Comparison of ENCODE assay signal across 15 cellular contexts in the genomic region with DNA sequence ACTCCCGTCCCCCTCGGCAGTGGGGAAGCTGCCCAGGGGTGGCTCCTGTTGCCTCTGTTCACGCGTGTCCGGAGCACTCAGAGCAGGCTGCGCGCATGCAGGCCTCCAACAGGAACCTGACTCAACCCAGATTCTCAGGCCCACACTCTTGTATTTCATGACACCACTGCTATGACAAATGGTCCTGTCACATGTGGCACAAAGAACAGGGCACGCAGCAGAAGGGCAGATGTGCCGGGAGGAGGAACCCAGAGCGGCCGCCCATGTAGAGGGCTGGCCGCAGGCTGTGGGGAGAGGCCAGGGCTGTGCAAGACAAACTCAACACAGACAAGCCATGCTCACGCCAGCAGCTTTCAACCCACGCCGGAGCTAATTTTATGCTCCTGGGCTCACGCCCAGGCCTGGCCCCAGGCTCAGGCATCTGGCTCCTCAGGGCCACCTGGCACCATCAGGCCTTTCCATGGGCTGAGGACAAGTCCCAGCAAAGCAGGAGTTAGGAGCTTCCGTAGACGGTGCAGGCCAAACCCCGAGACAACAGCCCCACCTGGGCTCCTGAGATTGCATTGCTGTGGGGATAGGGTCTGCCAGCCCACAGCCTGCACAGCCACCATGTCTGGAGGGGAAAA. TPM values are rescaled to one million over a fixed set of nuclear protein-coding genes. Genes with fewer than 3 reads are reported as not detected.
DNase-seq lines count a peak whose midpoint lies in the region; ATAC-seq, FAIRE-seq and TF ChIP-seq lines count a peak whose summit lies in the region.
"Had no signal": no experiment of that assay in that cellular context is flagged by ENCODE, and none has a peak within 500 bp of the region (broad histone marks: within the 10 kb centered on the region; RNA-seq: fewer than 3 reads in every experiment).

No MANE protein-coding gene starts in this region.

- H3K4me3 ChIP-seq in gastrocnemius medialis = peak overlapping the region in 2 of 4 donors; percentile 18 to 35
- H3K4me3 ChIP-seq in kidney (ENCODE audit: low read length in 2 of 2) = no peak overlapping the region

- no peaks in the 10 kb centered on the region for H3K27me3 ChIP-seq in gastrocnemius medialis

- H3K27ac ChIP-seq in gastrocnemius medialis (peak overlapping the region; percentile 84 to 96 (median 90)), kidney (ENCODE audit: low read depth in 2 of 2, low read length in 2 of 2) (no peak overlapping the region)

- H3K27me3 Mint-ChIP-seq in stimulated activated memory B cell treated with anti-CD40 and anti-IgM and Interleukin-4, amounts not matched to agents 10 μg/mL and 1 μg/mL and 100 μg/mL, for 72 hours = no peaks in the 10 kb centered on the region

- peak; percentile 76 to 86 for TF ChIP-seq POLR2A in gastrocnemius medialis (IDR thresholded peaks at IDR 0.05)

- ATAC-seq in left cardiac atrium (peak; percentile 83 to 94), gastrocnemius medialis (peak; percentile 90)
- ATAC-seq in stimulated activated memory B cell treated with anti-CD40 and anti-IgM and Interleukin-4, amounts not matched to agents 10 μg/mL and 1 μg/mL and 100 μg/mL, for 72 hours = no peak
- ATAC-seq: activated CD8-positive, alpha-beta T cell treated with anti-CD3 and anti-CD28 coated beads, Interleukin-2, amount 10 ng/mL, durations not matched to agents 7 days and 5 days; HCT116 had no signal

- in situ Hi-C loops in gastrocnemius medialis (cut with MboI; ENCODE audit: low sequenced_read_pairs in 4 of 4) = no loop called here

- H3K9me3 ChIP-seq in gastrocnemius medialis (no peaks in the 10 kb centered on the region), kidney (ENCODE audit: control insufficient read depth in 1 of 2, low read length in 2 of 2) (no peaks in the 10 kb centered on the region)

- H3K9me3 Mint-ChIP-seq in stimulated activated memory B cell treated with anti-CD40 and anti-IgM and Interleukin-4, amounts not matched to agents 10 μg/mL and 1 μg/mL and 100 μg/mL, for 72 hours = no peaks in the 10 kb centered on the region

- TF ChIP-seq CTCF in gastrocnemius medialis (IDR thresholded peaks at IDR 0.05 in 4 of 5, conservative IDR thresholded peaks at IDR 0.05 in 1 of 5) (no peak), kidney (IDR thresholded peaks at IDR 0.05; ENCODE audit: borderline replicate concordance, extremely low read depth, insufficient read depth) (no peak)

- no peak for FAIRE-seq in kidney (lab: Jason Lieb, UNC)

- no peak overlapping the region for H3K9ac ChIP-seq in kidney (ENCODE audit: low read length in 2 of 2)

- H3K4me1 ChIP-seq in gastrocnemius medialis (peaks cover 82 to 99% of the 10 kb centered on the region in 2 donors), kidney (ENCODE audit: control insufficient read depth in 1 of 2, insufficient read depth in 1 of 2, low read depth in 1 of 2, low read length in 2 of 2) (peaks cover 7 to 22% of the 10 kb centered on the region in 2 donors)

- H3K4me3 Mint-ChIP-seq in stimulated activated memory B cell treated with anti-CD40 and anti-IgM and Interleukin-4, amounts not matched to agents 10 μg/mL and 1 μg/mL and 100 μg/mL, for 72 hours = no peak overlapping the region
- H3K4me3 Mint-ChIP-seq: activated CD8-positive, alpha-beta T cell treated with anti-CD3 and anti-CD28 coated beads, Interleukin-2, amount 10 ng/mL, durations not matched to agents 7 days and 5 days had no signal

- H3K4me1 Mint-ChIP-seq in stimulated activated memory B cell treated with anti-CD40 and anti-IgM and Interleukin-4, amounts not matched to agents 10 μg/mL and 1 μg/mL and 100 μg/mL, for 72 hours = peaks cover 40% of the 10 kb centered on the region

- DNase-seq in EL = peak; percentile 30
- DNase-seq in astrocyte of the hippocampus (ENCODE audit: low read depth, low spot score) = peak; percentile 23
- peak; percentile 75 for DNase-seq in left cardiac atrium
- DNase-seq in gastrocnemius medialis = peak; percentile 74 to 93
- no peak for DNase-seq in kidney
- DNase-seq in GDM1 (lab: John Stamatoyannopoulos, UW) = no peak
- DNase-seq in glomerular visceral epithelial cell (ENCODE audit: extremely low spot score) = no peak
- DNase-seq: activated CD8-positive, alpha-beta T cell treated with anti-CD3 and anti-CD28 coated beads, Interleukin-2, amount 10 ng/mL, durations not matched to agents 7 days and 5 days; NCI-H2029; stimulated activated naive CD4-positive, alpha-beta T cell treated with Interleukin-2 at 50 U/mL for 16 hours had no signal

- H3K36me3 ChIP-seq in gastrocnemius medialis (no peaks in the 10 kb centered on the region), kidney (ENCODE audit: control insufficient read depth in 1 of 2, insufficient read depth in 2 of 2, low read length in 2 of 2) (peaks cover 0 to 4% of the 10 kb centered on the region in 2 donors)

- no peak overlapping the region for H3K27ac Mint-ChIP-seq in stimulated activated memory B cell treated with anti-CD40 and anti-IgM and Interleukin-4, amounts not matched to agents 10 μg/mL and 1 μg/mL and 100 μg/mL, for 72 hours
- H3K27ac Mint-ChIP-seq: activated CD8-positive, alpha-beta T cell treated with anti-CD3 and anti-CD28 coated beads, Interleukin-2, amount 10 ng/mL, durations not matched to agents 7 days and 5 days had no signal

- H3K36me3 Mint-ChIP-seq in stimulated activated memory B cell treated with anti-CD40 and anti-IgM and Interleukin-4, amounts not matched to agents 10 μg/mL and 1 μg/mL and 100 μg/mL, for 72 hours = peaks cover 22% of the 10 kb centered on the region

- intact Hi-C loops in left cardiac atrium (cut with DNase I) = no loop called here
- intact Hi-C loops in gastrocnemius medialis (cut with DNase I; ENCODE audit: low total_unique reads) = loop anchor here (2.0 to 10.0 kb wide), 2 partner anchors 197 to 233 kb away; no protein-coding TSS in a partner anchor
- intact Hi-C loops in kidney (cut with DNase I) = no loop called here

RNA-seq across cellular contexts. Expression of a gene that starts 40.0 kb away (rescaled TPM):
- total RNA-seq in left cardiac atrium (10 to 100 TPM in 1 of 2 donors, 1 to 10 TPM in 1; 9.0 to 21.7 TPM), gastrocnemius medialis (10 to 100 TPM in 1 of 4 donors, 1 to 10 TPM in 3; 2.6 to 25.9 (median 6.3) TPM), kidney (9.1 TPM)
- 1.9 TPM for polyA plus RNA-seq in kidney (ENCODE audit: insufficient read depth, low read depth, low replicate concordance)

RNA-seq across cellular contexts. Expression of a gene that starts 45.5 kb away (rescaled TPM):
- 10 to 100 TPM; 36.6 to 44.0 TPM for total RNA-seq in left cardiac atrium
- 10 to 100 TPM; 21.1 to 71.5 (median 48.3) TPM for total RNA-seq in gastrocnemius medialis
- total RNA-seq in kidney = 51.7 TPM
- 50.7 TPM for polyA plus RNA-seq in kidney (ENCODE audit: insufficient read depth, low read depth, low replicate concordance)

RNA-seq across cellular contexts. Expression of a gene that starts 53.0 kb away (rescaled TPM):
- total RNA-seq in left cardiac atrium (not detected), gastrocnemius medialis (not detected), kidney (not detected)
- not detected for polyA plus RNA-seq in kidney (ENCODE audit: insufficient read depth, low read depth, low replicate concordance)
- total RNA-seq: activated CD8-positive, alpha-beta T cell treated with anti-CD3 and anti-CD28 coated beads, Interleukin-2, amount 10 ng/mL, durations not matched to agents 7 days and 5 days; chondrocyte; HT-29; SK-MEL-5 had no signal

Comparison
In these comparisons a context has a peak if more than half of its experiments do, and no peak if none do; other contexts are left out.
1. DNase-seq: peak in EL (single experiment), astrocyte of the hippocampus (single experiment), left cardiac atrium (single experiment) and gastrocnemius medialis (2 of 2); none in kidney (single experiment), GDM1 (single experiment) and glomerular visceral epithelial cell (single experiment).
2. H3K27ac ChIP-seq: peak in gastrocnemius medialis (4 of 4); none in kidney (0 of 2).